20 cellular contexts compared by ENCODE assay signal in the genomic region with DNA sequence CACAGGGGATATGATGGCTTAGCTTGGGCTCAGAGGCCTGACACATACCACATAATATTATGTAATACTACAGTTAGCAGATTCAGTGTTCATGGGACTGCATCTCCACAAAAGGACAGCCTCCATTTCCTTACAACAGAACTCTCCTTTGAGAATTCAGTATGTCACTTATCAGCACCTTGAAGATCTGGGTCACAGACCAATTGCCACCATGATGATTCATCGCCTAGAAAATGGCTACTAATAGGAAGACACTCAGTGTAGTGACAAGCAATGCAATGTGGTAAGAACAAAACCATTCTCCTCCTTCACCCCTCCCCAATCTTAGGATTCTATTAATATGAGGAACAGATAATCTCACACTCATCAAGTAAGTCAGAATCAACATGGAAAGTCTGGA. TPM values are rescaled to one million over a fixed set of nuclear protein-coding genes. Genes with fewer than 3 reads are reported as not detected.
"Had no signal": no experiment of that assay in that cellular context is flagged by ENCODE, and none has a peak within 500 bp of the region (broad histone marks: within the 10 kb centered on the region; RNA-seq: fewer than 3 reads in every experiment).

No MANE protein-coding gene starts in this region.

- DNase-seq: effector CD4-positive, alpha-beta T cell; foreskin melanocyte; head of caudate nucleus; kidney; left colon; mesendoderm; naive B cell; psoas muscle; retina; right lobe of liver; stimulated activated CD4-positive, alpha-beta T cell treated with anti-CD3 and anti-CD28 coated beads, Interleukin-2, amount 100 ng/mL, for 24 hours; stimulated activated CD4-positive, alpha-beta T cell treated with anti-CD3 and anti-CD28 coated beads, Interleukin-4, amount 100 ng/mL, for 4 hours; stimulated activated naive CD4-positive, alpha-beta T cell; stomach; substantia nigra; transverse colon had no signal

- H3K79me2 ChIP-seq: hepatocyte had no signal

- ATAC-seq: left colon, psoas muscle, right lobe of liver had no signal

- H3K9me3 ChIP-seq: psoas muscle, right lobe of liver, stomach, thoracic aorta, transverse colon had no signal

- H3K36me3 ChIP-seq: right lobe of liver, stomach, thoracic aorta, transverse colon had no signal

- H2AFZ ChIP-seq: hepatocyte had no signal

- H3K27me3 ChIP-seq: hepatocyte, right lobe of liver, stomach, transverse colon had no signal

- H3K27ac ChIP-seq: coronary artery, hepatocyte, psoas muscle, right lobe of liver, stomach, thoracic aorta, transverse colon had no signal

- H3K4me3 ChIP-seq: coronary artery, hepatocyte, psoas muscle, right lobe of liver, stomach, thoracic aorta, transverse colon had no signal

- H3K4me1 ChIP-seq: psoas muscle, right lobe of liver, stomach, transverse colon had no signal

- H3K4me2 ChIP-seq: hepatocyte had no signal

RNA-seq across cellular contexts. Expression of gene PRLR, which starts 38.7 kb away (rescaled TPM):
- total RNA-seq: lung microvascular endothelial cell had no signal
